20 cellular contexts compared by ENCODE assay signal in the genomic region with DNA sequence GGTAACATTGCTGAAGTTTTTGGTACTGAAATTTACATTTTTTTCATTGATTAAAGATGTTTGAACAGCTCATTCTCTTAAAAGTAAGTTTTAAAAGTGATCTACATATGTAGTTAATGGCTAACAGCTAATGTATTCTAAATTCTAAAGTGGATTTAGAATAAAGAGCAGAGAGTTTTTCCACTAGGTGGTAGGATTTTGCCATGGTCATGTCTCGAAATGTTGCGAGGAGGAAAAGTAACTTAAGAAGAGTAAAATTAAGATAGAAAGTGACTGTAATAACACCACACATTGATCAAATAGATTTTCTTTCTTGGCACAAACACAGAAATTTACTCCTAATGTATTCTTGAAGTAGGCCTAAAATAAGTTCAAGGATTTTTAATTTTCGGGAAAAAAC. TPM values are rescaled to one million over a fixed set of nuclear protein-coding genes. Genes with fewer than 3 reads are reported as not detected.
DNase-seq lines count a peak whose midpoint lies in the region; ATAC-seq, FAIRE-seq and TF ChIP-seq lines count a peak whose summit lies in the region.
"Had no signal": no experiment of that assay in that cellular context is flagged by ENCODE, and none has a peak within 500 bp of the region (broad histone marks: within the 10 kb centered on the region; RNA-seq: fewer than 3 reads in every experiment).

No MANE protein-coding gene starts in this region.

- H3K9me3 ChIP-seq in hepatocyte (ENCODE audit: low read depth), result no peaks in the 10 kb centered on the region
- H3K9me3 ChIP-seq: thoracic aorta had no signal

- no peaks in the 10 kb centered on the region for H3K9me2 ChIP-seq in hepatocyte (replicated peaks; ENCODE audit: insufficient read depth)

- H3K4me1 Mint-ChIP-seq in activated T-helper 17 cell treated with anti-CD3 and anti-CD28 coated beads, Interleukin-2, amount 50 U/mL, for 72 hours, result no peaks in the 10 kb centered on the region
- H3K4me1 Mint-ChIP-seq: activated B cell treated with CpG ODN at 0.5 μM for 24 hours; CD8-positive, alpha-beta memory T cell had no signal

- no peak for ATAC-seq in HG02623 (IDR thresholded peaks at IDR 0.05; ENCODE audit: unreplicated experiment)
- no peak for ATAC-seq in activated T-helper 17 cell treated with anti-CD3 and anti-CD28 coated beads, Interleukin-2, amount 50 U/mL, for 72 hours (replicated peaks)
- ATAC-seq: left cardiac atrium had no signal

- H3K27ac Mint-ChIP-seq in activated T-helper 17 cell treated with anti-CD3 and anti-CD28 coated beads, Interleukin-2, amount 50 U/mL, for 72 hours, result no peak overlapping the region
- H3K27ac Mint-ChIP-seq: activated B cell treated with CpG ODN at 0.5 μM for 24 hours; activated T-helper 2 cell treated with anti-CD3 and anti-CD28 coated beads, Interferon-gamma antibody, Interleukin-2, Interleukin-4, amounts not matched to agents 10 μg/mL and 5 μg/mL and 100 μg/mL, durations not matched to agents 14 hours and 24 hours and 36 hours; CD8-positive, alpha-beta memory T cell had no signal

- no peak overlapping the region for H2AFZ ChIP-seq in hepatocyte

- H3K36me3 Mint-ChIP-seq in activated T-helper 17 cell treated with anti-CD3 and anti-CD28 coated beads, Interleukin-2, amount 50 U/mL, for 72 hours (ENCODE audit: low read depth), result no peaks in the 10 kb centered on the region
- H3K36me3 Mint-ChIP-seq: CD8-positive, alpha-beta memory T cell had no signal

- no peak overlapping the region for H3K27ac ChIP-seq in hepatocyte
- H3K27ac ChIP-seq: thoracic aorta had no signal

- H3K27me3 Mint-ChIP-seq in activated T-helper 17 cell treated with anti-CD3 and anti-CD28 coated beads, Interleukin-2, amount 50 U/mL, for 72 hours, result peaks cover 22% of the 10 kb centered on the region

- TF ChIP-seq CTCF in D721Med (IDR thresholded peaks at IDR 0.05; ENCODE audit: insufficient read depth, missing control alignments), result peak; percentile 18
- TF ChIP-seq CTCF in hepatocyte (IDR thresholded peaks at IDR 0.05; ENCODE audit: poor library complexity), result peak; percentile 49

- H3K4me1 ChIP-seq in hepatocyte (ENCODE audit: insufficient read depth), result peaks cover 5% of the 10 kb centered on the region

- no peak overlapping the region for H3K4me3 Mint-ChIP-seq in activated T-helper 17 cell treated with anti-CD3 and anti-CD28 coated beads, Interleukin-2, amount 50 U/mL, for 72 hours
- H3K4me3 Mint-ChIP-seq: activated B cell treated with CpG ODN at 0.5 μM for 24 hours; CD8-positive, alpha-beta memory T cell had no signal

- no peaks in the 10 kb centered on the region for H3K9me3 Mint-ChIP-seq in activated T-helper 17 cell treated with anti-CD3 and anti-CD28 coated beads, Interleukin-2, amount 50 U/mL, for 72 hours
- H3K9me3 Mint-ChIP-seq: activated B cell treated with CpG ODN at 0.5 μM for 24 hours; activated T-helper 2 cell treated with anti-CD3 and anti-CD28 coated beads, Interferon-gamma antibody, Interleukin-2, Interleukin-4, amounts not matched to agents 10 μg/mL and 5 μg/mL and 100 μg/mL, durations not matched to agents 14 hours and 24 hours and 36 hours; CD8-positive, alpha-beta memory T cell had no signal

- H3K4me2 ChIP-seq in hepatocyte, result no peak overlapping the region

- H3K27me3 ChIP-seq in hepatocyte, result no peaks in the 10 kb centered on the region

- DNase-seq in D721Med (ENCODE audit: insufficient read length, low spot score), result no peak
- peak; percentile 3 to 14 for DNase-seq in Kasumi-1 (lab: John Stamatoyannopoulos, UW)
- DNase-seq in astrocyte of the hippocampus (ENCODE audit: low read depth, low spot score), result peak; percentile 12
- no peak for DNase-seq in hepatocyte (ENCODE audit: low spot score)
- DNase-seq in activated CD4-positive, alpha-beta T cell treated with anti-CD3 and anti-CD28 coated beads for 4 hours, result no peak
- DNase-seq: activated B cell treated with CpG ODN at 0.5 μM for 24 hours; amniotic stem cell; CD8-positive, alpha-beta memory T cell; cortex of kidney; erythroblast; GF-D8; hypothalamus; left cardiac atrium; NCI-H1436 treated with DMSO at 0.1 percent for 48 hours; stimulated activated CD4-positive, alpha-beta T cell treated with anti-CD3 and anti-CD28 coated beads, Interleukin-4, amount 100 ng/mL, for 1 hour had no signal

- H3K36me3 ChIP-seq in hepatocyte (replicated peaks; ENCODE audit: insufficient read depth, low read depth), result no peaks in the 10 kb centered on the region
- H3K36me3 ChIP-seq: thoracic aorta had no signal

- no peaks in the 10 kb centered on the region for H3K79me2 ChIP-seq in hepatocyte

- no peak overlapping the region for H3K4me3 ChIP-seq in hepatocyte
- H3K4me3 ChIP-seq: thoracic aorta had no signal

- no peak for FAIRE-seq in D721Med (lab: Jason Lieb, UNC)
- FAIRE-seq: RCC 7860 had no signal

- no peaks in the 10 kb centered on the region for H4K20me1 ChIP-seq in hepatocyte (ENCODE audit: insufficient read depth, poor library complexity, severe bottlenecking)

- 72% methylated on average over 3 of the region's 3 CpGs for WGBS in hepatocyte (ENCODE audit: low lambda C conversion rate, missing lambda C conversion rate)

RNA-seq across cellular contexts. Expression of gene LSMEM1, which starts 19.8 kb away (rescaled TPM):
- 1.3 and 1.9 TPM in 2 replicates for total RNA-seq in hepatocyte
- 1.1 and 1.4 TPM in 2 replicates for polyA plus RNA-seq in hepatocyte
- 1 to 10 TPM in 1 of 2 donors, under 1 TPM in 1; 0.42 to 1.0 TPM for total RNA-seq in activated T-helper 17 cell treated with anti-CD3 and anti-CD28 coated beads, Interleukin-2, amount 50 U/mL, for 72 hours

RNA-seq across cellular contexts. Expression of gene IFRD1, which starts 50.4 kb away (rescaled TPM):
- 83.7 and 114 TPM in 2 replicates for total RNA-seq in hepatocyte
- polyA plus RNA-seq in hepatocyte, result 69.9 and 76.3 TPM in 2 replicates
- 10 to 100 TPM; 38.6 to 57.2 TPM for total RNA-seq in activated T-helper 17 cell treated with anti-CD3 and anti-CD28 coated beads, Interleukin-2, amount 50 U/mL, for 72 hours

Comparison
In these comparisons a context has a peak if more than half of its experiments do, and no peak if none do; other contexts are left out.
1. DNase-seq: peak in Kasumi-1 (2 of 2) and astrocyte of the hippocampus (single experiment); none in D721Med (single experiment), hepatocyte (single experiment) and activated CD4-positive, alpha-beta T cell treated with anti-CD3 and anti-CD28 coated beads for 4 hours (0 of 2).